1 cellular context compared by ENCODE assay signal in the genomic region with DNA sequence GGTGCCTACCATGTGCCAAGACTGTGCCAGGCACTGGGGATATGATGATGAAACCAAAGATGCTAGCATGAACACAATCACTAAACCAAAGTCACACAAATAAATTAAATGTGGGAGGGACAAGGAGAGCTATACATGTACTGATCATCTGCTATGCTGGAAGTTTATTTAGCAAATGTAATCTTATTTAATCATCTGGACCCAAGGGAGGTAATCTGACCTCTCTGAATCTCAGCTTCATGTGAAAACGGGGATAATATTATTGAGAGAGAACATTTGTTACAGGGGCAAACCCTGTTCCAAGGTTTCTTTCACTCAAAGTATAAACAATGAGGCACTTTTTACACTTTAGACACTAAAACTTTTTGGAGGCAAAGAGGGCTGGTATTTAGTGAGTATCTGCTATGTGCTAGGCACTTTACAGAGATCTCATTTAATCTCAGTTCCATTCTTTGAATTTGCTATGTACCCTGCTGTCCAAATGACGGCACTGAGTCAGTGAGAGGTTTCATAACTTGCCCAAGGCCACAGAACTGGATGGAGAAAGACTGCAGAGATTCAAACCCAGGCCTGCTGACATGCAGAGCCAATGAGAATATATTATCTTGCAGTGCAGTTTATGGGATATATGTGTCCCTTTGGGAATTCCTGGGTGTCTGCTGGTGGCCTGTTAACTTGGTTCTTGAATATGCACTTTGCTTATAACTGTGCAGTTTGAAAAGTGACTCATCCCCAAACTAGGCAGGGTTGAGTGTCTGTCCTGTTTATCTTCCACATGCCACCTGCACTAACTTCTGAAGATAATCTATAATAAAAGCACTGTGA.
TF ChIP-seq lines count a peak whose summit lies in the region.

No MANE protein-coding gene starts in this region.

TF ChIP-seq in HepG2, 621 proteins besides CTCF, POLR2A, EP300 and RAD21 (continued from another document and continues in another):
- TF ChIP-seq, protein P1, sequence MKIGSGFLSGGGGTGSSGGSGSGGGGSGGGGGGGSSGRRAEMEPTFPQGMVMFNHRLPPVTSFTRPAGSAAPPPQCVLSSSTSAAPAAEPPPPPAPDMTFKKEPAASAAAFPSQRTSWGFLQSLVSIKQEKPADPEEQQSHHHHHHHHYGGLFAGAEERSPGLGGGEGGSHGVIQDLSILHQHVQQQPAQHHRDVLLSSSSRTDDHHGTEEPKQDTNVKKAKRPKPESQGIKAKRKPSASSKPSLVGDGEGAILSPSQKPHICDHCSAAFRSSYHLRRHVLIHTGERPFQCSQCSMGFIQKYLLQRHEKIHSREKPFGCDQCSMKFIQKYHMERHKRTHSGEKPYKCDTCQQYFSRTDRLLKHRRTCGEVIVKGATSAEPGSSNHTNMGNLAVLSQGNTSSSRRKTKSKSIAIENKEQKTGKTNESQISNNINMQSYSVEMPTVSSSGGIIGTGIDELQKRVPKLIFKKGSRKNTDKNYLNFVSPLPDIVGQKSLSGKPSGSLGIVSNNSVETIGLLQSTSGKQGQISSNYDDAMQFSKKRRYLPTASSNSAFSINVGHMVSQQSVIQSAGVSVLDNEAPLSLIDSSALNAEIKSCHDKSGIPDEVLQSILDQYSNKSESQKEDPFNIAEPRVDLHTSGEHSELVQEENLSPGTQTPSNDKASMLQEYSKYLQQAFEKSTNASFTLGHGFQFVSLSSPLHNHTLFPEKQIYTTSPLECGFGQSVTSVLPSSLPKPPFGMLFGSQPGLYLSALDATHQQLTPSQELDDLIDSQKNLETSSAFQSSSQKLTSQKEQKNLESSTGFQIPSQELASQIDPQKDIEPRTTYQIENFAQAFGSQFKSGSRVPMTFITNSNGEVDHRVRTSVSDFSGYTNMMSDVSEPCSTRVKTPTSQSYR (CRISPR knock-in tag; IDR thresholded peaks at IDR 0.05; ENCODE audit: borderline replicate concordance) = no peak
- TF ChIP-seq, protein P2, sequence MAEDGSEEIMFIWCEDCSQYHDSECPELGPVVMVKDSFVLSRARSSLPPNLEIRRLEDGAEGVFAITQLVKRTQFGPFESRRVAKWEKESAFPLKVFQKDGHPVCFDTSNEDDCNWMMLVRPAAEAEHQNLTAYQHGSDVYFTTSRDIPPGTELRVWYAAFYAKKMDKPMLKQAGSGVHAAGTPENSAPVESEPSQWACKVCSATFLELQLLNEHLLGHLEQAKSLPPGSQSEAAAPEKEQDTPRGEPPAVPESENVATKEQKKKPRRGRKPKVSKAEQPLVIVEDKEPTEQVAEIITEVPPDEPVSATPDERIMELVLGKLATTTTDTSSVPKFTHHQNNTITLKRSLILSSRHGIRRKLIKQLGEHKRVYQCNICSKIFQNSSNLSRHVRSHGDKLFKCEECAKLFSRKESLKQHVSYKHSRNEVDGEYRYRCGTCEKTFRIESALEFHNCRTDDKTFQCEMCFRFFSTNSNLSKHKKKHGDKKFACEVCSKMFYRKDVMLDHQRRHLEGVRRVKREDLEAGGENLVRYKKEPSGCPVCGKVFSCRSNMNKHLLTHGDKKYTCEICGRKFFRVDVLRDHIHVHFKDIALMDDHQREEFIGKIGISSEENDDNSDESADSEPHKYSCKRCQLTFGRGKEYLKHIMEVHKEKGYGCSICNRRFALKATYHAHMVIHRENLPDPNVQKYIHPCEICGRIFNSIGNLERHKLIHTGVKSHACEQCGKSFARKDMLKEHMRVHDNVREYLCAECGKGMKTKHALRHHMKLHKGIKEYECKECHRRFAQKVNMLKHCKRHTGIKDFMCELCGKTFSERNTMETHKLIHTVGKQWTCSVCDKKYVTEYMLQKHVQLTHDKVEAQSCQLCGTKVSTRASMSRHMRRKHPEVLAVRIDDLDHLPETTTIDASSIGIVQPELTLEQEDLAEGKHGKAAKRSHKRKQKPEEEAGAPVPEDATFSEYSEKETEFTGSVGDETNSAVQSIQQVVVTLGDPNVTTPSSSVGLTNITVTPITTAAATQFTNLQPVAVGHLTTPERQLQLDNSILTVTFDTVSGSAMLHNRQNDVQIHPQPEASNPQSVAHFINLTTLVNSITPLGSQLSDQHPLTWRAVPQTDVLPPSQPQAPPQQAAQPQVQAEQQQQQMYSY (CRISPR knock-in tag; IDR thresholded peaks at IDR 0.05) = no peak
- TF ChIP-seq CCAR2 (optimal IDR thresholded peaks at IDR 0.05; ENCODE audit: low read depth, low read length) = peak; percentile 23
- no peak for TF ChIP-seq REL (CRISPR knock-in tag; conservative IDR thresholded peaks at IDR 0.05)
- no peak for TF ChIP-seq ZEB1 (IDR thresholded peaks at IDR 0.05; ENCODE audit: insufficient replicate concordance, low read depth)
- TF ChIP-seq, protein P3, sequence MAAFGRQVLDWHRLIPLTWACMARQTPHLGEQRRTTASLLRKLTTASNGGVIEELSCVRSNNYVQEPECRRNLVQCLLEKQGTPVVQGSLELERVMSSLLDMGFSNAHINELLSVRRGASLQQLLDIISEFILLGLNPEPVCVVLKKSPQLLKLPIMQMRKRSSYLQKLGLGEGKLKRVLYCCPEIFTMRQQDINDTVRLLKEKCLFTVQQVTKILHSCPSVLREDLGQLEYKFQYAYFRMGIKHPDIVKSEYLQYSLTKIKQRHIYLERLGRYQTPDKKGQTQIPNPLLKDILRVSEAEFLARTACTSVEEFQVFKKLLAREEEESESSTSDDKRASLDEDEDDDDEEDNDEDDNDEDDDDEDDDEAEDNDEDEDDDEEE (CRISPR knock-in tag; IDR thresholded peaks at IDR 0.05) = no peak
- TF ChIP-seq MAF1 (CRISPR knock-in tag; IDR thresholded peaks at IDR 0.05; ENCODE audit: borderline replicate concordance) = no peak
- TF ChIP-seq ATF1 (CRISPR knock-in tag; IDR thresholded peaks at IDR 0.05) = 0 out of 2 replicates have a peak, but pooled peaks have one; percentile 4
- TF ChIP-seq FOXP1 (IDR thresholded peaks at IDR 0.05) = no peak
- TF ChIP-seq FOXP1 (CRISPR knock-in tag; IDR thresholded peaks at IDR 0.05) = peak; percentile 71
- TF ChIP-seq ZNF510 (CRISPR knock-in tag; IDR thresholded peaks at IDR 0.05; ENCODE audit: low read depth) = no peak
- no peak for TF ChIP-seq MTA1 (CRISPR knock-in tag; IDR thresholded peaks at IDR 0.05; ENCODE audit: borderline replicate concordance)
- no peak for TF ChIP-seq ATAD3A (CRISPR knock-in tag; IDR thresholded peaks at IDR 0.05)
- TF ChIP-seq, protein P4, sequence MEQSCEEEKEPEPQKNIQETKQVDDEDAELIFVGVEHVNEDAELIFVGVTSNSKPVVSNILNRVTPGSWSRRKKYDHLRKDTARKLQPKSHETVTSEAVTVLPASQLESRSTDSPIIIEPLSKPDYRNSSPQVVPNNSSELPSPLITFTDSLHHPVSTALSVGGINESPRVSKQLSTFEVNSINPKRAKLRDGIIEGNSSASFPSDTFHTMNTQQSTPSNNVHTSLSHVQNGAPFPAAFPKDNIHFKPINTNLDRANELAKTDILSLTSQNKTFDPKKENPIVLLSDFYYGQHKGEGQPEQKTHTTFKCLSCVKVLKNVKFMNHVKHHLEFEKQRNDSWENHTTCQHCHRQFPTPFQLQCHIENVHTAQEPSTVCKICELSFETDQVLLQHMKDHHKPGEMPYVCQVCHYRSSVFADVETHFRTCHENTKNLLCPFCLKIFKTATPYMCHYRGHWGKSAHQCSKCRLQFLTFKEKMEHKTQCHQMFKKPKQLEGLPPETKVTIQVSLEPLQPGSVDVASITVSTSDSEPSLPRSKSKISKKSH (CRISPR knock-in tag; IDR thresholded peaks at IDR 0.05; ENCODE audit: borderline replicate concordance) = no peak
- no peak for TF ChIP-seq AGO1 (IDR thresholded peaks at IDR 0.05; ENCODE audit: low read depth, low read length, poor library complexity, severe bottlenecking)
- peak; percentile 50 for TF ChIP-seq ZMYM3 (CRISPR knock-in tag; IDR thresholded peaks at IDR 0.05)
- TF ChIP-seq ZFAT (CRISPR knock-in tag; conservative IDR thresholded peaks at IDR 0.05) = no peak
- TF ChIP-seq ZNF446 (CRISPR knock-in tag; IDR thresholded peaks at IDR 0.05) = no peak
- no peak for TF ChIP-seq FLYWCH1 (CRISPR knock-in tag; IDR thresholded peaks at IDR 0.05)
- no peak for TF ChIP-seq YEATS2 (CRISPR knock-in tag; IDR thresholded peaks at IDR 0.05; ENCODE audit: borderline replicate concordance)
- TF ChIP-seq TBX3 (IDR thresholded peaks at IDR 0.05; ENCODE audit: borderline replicate concordance) = 0 out of 2 replicates have a peak, but pooled peaks have one; percentile 41
- TF ChIP-seq ZSCAN12 (CRISPR knock-in tag; IDR thresholded peaks at IDR 0.05) = no peak
- TF ChIP-seq, protein P5, sequence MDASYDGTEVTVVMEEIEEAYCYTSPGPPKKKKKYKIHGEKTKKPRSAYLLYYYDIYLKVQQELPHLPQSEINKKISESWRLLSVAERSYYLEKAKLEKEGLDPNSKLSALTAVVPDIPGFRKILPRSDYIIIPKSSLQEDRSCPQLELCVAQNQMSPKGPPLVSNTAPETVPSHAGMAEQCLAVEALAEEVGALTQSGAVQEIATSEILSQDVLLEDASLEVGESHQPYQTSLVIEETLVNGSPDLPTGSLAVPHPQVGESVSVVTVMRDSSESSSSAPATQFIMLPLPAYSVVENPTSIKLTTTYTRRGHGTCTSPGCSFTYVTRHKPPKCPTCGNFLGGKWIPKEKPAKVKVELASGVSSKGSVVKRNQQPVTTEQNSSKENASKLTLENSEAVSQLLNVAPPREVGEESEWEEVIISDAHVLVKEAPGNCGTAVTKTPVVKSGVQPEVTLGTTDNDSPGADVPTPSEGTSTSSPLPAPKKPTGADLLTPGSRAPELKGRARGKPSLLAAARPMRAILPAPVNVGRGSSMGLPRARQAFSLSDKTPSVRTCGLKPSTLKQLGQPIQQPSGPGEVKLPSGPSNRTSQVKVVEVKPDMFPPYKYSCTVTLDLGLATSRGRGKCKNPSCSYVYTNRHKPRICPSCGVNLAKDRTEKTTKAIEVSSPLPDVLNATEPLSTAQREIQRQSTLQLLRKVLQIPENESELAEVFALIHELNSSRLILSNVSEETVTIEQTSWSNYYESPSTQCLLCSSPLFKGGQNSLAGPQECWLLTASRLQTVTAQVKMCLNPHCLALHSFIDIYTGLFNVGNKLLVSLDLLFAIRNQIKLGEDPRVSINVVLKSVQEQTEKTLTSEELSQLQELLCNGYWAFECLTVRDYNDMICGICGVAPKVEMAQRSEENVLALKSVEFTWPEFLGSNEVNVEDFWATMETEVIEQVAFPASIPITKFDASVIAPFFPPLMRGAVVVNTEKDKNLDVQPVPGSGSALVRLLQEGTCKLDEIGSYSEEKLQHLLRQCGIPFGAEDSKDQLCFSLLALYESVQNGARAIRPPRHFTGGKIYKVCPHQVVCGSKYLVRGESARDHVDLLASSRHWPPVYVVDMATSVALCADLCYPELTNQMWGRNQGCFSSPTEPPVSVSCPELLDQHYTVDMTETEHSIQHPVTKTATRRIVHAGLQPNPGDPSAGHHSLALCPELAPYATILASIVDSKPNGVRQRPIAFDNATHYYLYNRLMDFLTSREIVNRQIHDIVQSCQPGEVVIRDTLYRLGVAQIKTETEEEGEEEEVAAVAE (CRISPR knock-in tag; IDR thresholded peaks at IDR 0.05; ENCODE audit: borderline replicate concordance) = peak; percentile 95
- no peak for TF ChIP-seq PCBP2 (optimal IDR thresholded peaks at IDR 0.05; ENCODE audit: low read depth, low read length, poor library complexity, severe bottlenecking)
- TF ChIP-seq, protein P6, sequence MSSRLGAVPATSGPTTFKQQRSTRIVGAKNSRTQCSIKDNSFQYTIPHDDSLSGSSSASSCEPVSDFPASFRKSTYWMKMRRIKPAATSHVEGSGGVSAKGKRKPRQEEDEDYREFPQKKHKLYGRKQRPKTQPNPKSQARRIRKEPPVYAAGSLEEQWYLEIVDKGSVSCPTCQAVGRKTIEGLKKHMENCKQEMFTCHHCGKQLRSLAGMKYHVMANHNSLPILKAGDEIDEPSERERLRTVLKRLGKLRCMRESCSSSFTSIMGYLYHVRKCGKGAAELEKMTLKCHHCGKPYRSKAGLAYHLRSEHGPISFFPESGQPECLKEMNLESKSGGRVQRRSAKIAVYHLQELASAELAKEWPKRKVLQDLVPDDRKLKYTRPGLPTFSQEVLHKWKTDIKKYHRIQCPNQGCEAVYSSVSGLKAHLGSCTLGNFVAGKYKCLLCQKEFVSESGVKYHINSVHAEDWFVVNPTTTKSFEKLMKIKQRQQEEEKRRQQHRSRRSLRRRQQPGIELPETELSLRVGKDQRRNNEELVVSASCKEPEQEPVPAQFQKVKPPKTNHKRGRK (CRISPR knock-in tag; IDR thresholded peaks at IDR 0.05) = no peak
- no peak for TF ChIP-seq ZNF383 (CRISPR knock-in tag; IDR thresholded peaks at IDR 0.05; ENCODE audit: borderline replicate concordance)
- TF ChIP-seq HMG20A (CRISPR knock-in tag; IDR thresholded peaks at IDR 0.05; ENCODE audit: borderline replicate concordance) = peak; percentile 38
- peak; percentile 48; the same call in 1 of the 2 replicates for TF ChIP-seq ZNF792 (CRISPR knock-in tag; IDR thresholded peaks at IDR 0.05)
- peak; percentile 60; the same call in 1 of the 2 replicates for TF ChIP-seq CBX5 (CRISPR knock-in tag; IDR thresholded peaks at IDR 0.05; ENCODE audit: borderline replicate concordance)
- peak; percentile 70; the same call in 1 of the 2 replicates for TF ChIP-seq JUND (CRISPR knock-in tag; IDR thresholded peaks at IDR 0.05)
- TF ChIP-seq, protein P7, sequence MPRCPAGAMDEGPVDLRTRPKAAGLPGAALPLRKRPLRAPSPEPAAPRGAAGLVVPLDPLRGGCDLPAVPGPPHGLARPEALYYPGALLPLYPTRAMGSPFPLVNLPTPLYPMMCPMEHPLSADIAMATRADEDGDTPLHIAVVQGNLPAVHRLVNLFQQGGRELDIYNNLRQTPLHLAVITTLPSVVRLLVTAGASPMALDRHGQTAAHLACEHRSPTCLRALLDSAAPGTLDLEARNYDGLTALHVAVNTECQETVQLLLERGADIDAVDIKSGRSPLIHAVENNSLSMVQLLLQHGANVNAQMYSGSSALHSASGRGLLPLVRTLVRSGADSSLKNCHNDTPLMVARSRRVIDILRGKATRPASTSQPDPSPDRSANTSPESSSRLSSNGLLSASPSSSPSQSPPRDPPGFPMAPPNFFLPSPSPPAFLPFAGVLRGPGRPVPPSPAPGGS (CRISPR knock-in tag; IDR thresholded peaks at IDR 0.05) = no peak
- no peak; the same call in 1 of the 2 replicates for TF ChIP-seq TAF1 (CRISPR knock-in tag; IDR thresholded peaks at IDR 0.05)
- 0 out of 2 replicates have a peak, but pooled peaks have one; percentile 29 for TF ChIP-seq DMAP1 (CRISPR knock-in tag; IDR thresholded peaks at IDR 0.05)
- TF ChIP-seq FOSL1 (CRISPR knock-in tag; IDR thresholded peaks at IDR 0.05; ENCODE audit: borderline replicate concordance) = peak; percentile 86
- 0 out of 2 replicates have a peak, but pooled peaks have one; percentile 7 for TF ChIP-seq ADNP (CRISPR knock-in tag; IDR thresholded peaks at IDR 0.05)
- TF ChIP-seq, protein P8, sequence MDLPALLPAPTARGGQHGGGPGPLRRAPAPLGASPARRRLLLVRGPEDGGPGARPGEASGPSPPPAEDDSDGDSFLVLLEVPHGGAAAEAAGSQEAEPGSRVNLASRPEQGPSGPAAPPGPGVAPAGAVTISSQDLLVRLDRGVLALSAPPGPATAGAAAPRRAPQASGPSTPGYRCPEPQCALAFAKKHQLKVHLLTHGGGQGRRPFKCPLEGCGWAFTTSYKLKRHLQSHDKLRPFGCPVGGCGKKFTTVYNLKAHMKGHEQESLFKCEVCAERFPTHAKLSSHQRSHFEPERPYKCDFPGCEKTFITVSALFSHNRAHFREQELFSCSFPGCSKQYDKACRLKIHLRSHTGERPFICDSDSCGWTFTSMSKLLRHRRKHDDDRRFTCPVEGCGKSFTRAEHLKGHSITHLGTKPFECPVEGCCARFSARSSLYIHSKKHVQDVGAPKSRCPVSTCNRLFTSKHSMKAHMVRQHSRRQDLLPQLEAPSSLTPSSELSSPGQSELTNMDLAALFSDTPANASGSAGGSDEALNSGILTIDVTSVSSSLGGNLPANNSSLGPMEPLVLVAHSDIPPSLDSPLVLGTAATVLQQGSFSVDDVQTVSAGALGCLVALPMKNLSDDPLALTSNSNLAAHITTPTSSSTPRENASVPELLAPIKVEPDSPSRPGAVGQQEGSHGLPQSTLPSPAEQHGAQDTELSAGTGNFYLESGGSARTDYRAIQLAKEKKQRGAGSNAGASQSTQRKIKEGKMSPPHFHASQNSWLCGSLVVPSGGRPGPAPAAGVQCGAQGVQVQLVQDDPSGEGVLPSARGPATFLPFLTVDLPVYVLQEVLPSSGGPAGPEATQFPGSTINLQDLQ (CRISPR knock-in tag; IDR thresholded peaks at IDR 0.05) = no peak
